19 cellular contexts compared by ENCODE assay signal in genomic region chr10:91564026-91564425, GRCh38.
"Had no signal": no experiment of that assay in that cellular context is flagged by ENCODE, and none has a peak within 500 bp of the region (broad histone marks: within the 10 kb centered on the region; RNA-seq: fewer than 3 reads in every experiment).

No MANE protein-coding gene starts in this region.

- H3K9me3 ChIP-seq: left lung, prostate gland, sigmoid colon had no signal

- H3K36me3 ChIP-seq: left lung, prostate gland, sigmoid colon had no signal

- ATAC-seq: left lung had no signal

- H3K27me3 ChIP-seq: dorsolateral prefrontal cortex, left lung, sigmoid colon had no signal

- H3K4me3 ChIP-seq: dorsolateral prefrontal cortex, left lung, lung, prostate gland, sigmoid colon, smooth muscle cell had no signal

- H3K4me1 ChIP-seq: left lung, parathyroid adenoma, prostate gland had no signal

- DNase-seq: cortex of kidney; dorsolateral prefrontal cortex; effector CD8-positive, alpha-beta T cell; foreskin melanocyte; islet precursor cell; left lung; mesenchymal stem cell; midbrain; naive B cell; nephron progenitor cell; retina; sigmoid colon; stimulated activated CD4-positive, alpha-beta T cell treated with anti-CD3 and anti-CD28 coated beads, Interleukin-2, amount 100 ng/mL, for 48 hours; stimulated activated naive CD4-positive, alpha-beta T cell treated with Interleukin-2 at 50 U/mL for 16 hours; trophoblast cell had no signal

- H3K27ac ChIP-seq: dorsolateral prefrontal cortex, left lung, parathyroid adenoma, prostate gland, sigmoid colon had no signal
